Comparison of ENCODE assay signal across 18 cellular contexts in genomic region chr6:44626608-44627007, GRCh38.
"Had no signal": no experiment of that assay in that cellular context is flagged by ENCODE, and none has a peak within 500 bp of the region (broad histone marks: within the 10 kb centered on the region; RNA-seq: fewer than 3 reads in every experiment).

No MANE protein-coding gene starts in this region.

- H3K9me3 Mint-ChIP-seq: activated B cell treated with CpG ODN at 0.5 μM for 24 hours; activated CD8-positive, alpha-beta T cell treated with anti-CD3 and anti-CD28 coated beads for 36 hours; activated naive CD4-positive, alpha-beta T cell treated with anti-CD3 and anti-CD28 coated beads for 36 hours; activated T-cell treated with anti-CD3 and anti-CD28 coated beads, Interleukin-2, amount 50 U/mL, for 24 hours; activated T-helper 2 cell treated with anti-CD3 and anti-CD28 coated beads, Interferon-gamma antibody, Interleukin-2, Interleukin-4, amounts not matched to agents 10 μg/mL and 5 μg/mL and 100 μg/mL, durations not matched to agents 14 hours and 24 hours and 36 hours; stimulated activated effector memory CD8-positive, alpha-beta T cell treated with anti-CD3 and anti-CD28 coated beads, Interleukin-12 subunit alpha, Interleukin-12 subunit beta, amount 100 ng/mL, for 72 hours; T-helper 2 cell treated with Interferon-gamma antibody and Interleukin-4, amounts not matched to agents 5 μg/mL and 100 μg/mL, for 36 hours had no signal

- H3K4me3 ChIP-seq: ovary, skin epidermis, testis had no signal

- H3K36me3 ChIP-seq: brain microvascular endothelial cell, ovary had no signal

- H3K27ac ChIP-seq: brain microvascular endothelial cell, ovary, skin epidermis, testis had no signal

- H3K27ac Mint-ChIP-seq: activated B cell treated with CpG ODN at 0.5 μM for 24 hours; activated CD8-positive, alpha-beta T cell treated with anti-CD3 and anti-CD28 coated beads for 36 hours; activated naive CD4-positive, alpha-beta T cell treated with anti-CD3 and anti-CD28 coated beads for 36 hours; activated T-cell treated with anti-CD3 and anti-CD28 coated beads, Interleukin-2, amount 50 U/mL, for 24 hours; stimulated activated effector memory CD8-positive, alpha-beta T cell treated with anti-CD3 and anti-CD28 coated beads, Interleukin-12 subunit alpha, Interleukin-12 subunit beta, amount 100 ng/mL, for 72 hours had no signal

- H3K27me3 Mint-ChIP-seq: activated CD8-positive, alpha-beta T cell treated with anti-CD3 and anti-CD28 coated beads for 36 hours had no signal

- DNase-seq: activated B cell treated with CpG ODN at 0.5 μM for 24 hours; activated CD4-positive, alpha-beta T cell treated with anti-CD3 and anti-CD28 coated beads for 48 hours; activated CD8-positive, alpha-beta T cell treated with anti-CD3 and anti-CD28 coated beads for 36 hours; activated naive CD4-positive, alpha-beta T cell treated with anti-CD3 and anti-CD28 coated beads for 36 hours; activated T-cell treated with anti-CD3 and anti-CD28 coated beads, Interleukin-2, amount 50 U/mL, for 24 hours; brain microvascular endothelial cell; central memory CD4-positive, alpha-beta T cell; erythroblast; foreskin melanocyte; glutamatergic neuron; midbrain; ovary; stimulated activated CD4-positive, alpha-beta T cell treated with anti-CD3 and anti-CD28 coated beads, Interleukin-4, amount 100 ng/mL, for 1 hour had no signal

- H3K36me3 Mint-ChIP-seq: stimulated activated effector memory CD8-positive, alpha-beta T cell treated with anti-CD3 and anti-CD28 coated beads, Interleukin-12 subunit alpha, Interleukin-12 subunit beta, amount 100 ng/mL, for 72 hours had no signal

- H3K4me3 Mint-ChIP-seq: activated B cell treated with CpG ODN at 0.5 μM for 24 hours; activated CD8-positive, alpha-beta T cell treated with anti-CD3 and anti-CD28 coated beads for 36 hours; activated naive CD4-positive, alpha-beta T cell treated with anti-CD3 and anti-CD28 coated beads for 36 hours; activated T-cell treated with anti-CD3 and anti-CD28 coated beads, Interleukin-2, amount 50 U/mL, for 24 hours; stimulated activated effector memory CD8-positive, alpha-beta T cell treated with anti-CD3 and anti-CD28 coated beads, Interleukin-12 subunit alpha, Interleukin-12 subunit beta, amount 100 ng/mL, for 72 hours; T-helper 2 cell treated with Interferon-gamma antibody and Interleukin-4, amounts not matched to agents 5 μg/mL and 100 μg/mL, for 36 hours had no signal

- ATAC-seq: stimulated activated effector memory CD8-positive, alpha-beta T cell treated with anti-CD3 and anti-CD28 coated beads, Interleukin-12 subunit alpha, Interleukin-12 subunit beta, amount 100 ng/mL, for 72 hours had no signal

- H3K27me3 ChIP-seq: brain microvascular endothelial cell, ovary, testis had no signal

- H3K9me3 ChIP-seq: ovary, testis had no signal
